Comparison of ENCODE assay signal across 8 cellular contexts in genomic region chr2:132352481-132352993, GRCh38.
DNase-seq lines count a peak whose midpoint lies in the region; ATAC-seq and TF ChIP-seq lines count a peak whose summit lies in the region.
"Not testable (repeated sequence)": the region's sequence is repeated elsewhere in the genome, so short reads cannot be mapped to it uniquely, and the experiment has no call there.

No MANE protein-coding gene starts in this region.

- in situ Hi-C loops in Panc1 (cut with HindIII; ENCODE audit: low pct_unique_long_range_greater_than_20kb, low sequenced_read_pairs) = not testable (repeated sequence)

- H3K9me3 ChIP-seq in Panc1 (ENCODE audit: control insufficient read depth, insufficient read depth, low read depth, low read length); body of pancreas; psoas muscle; vagina: not testable (repeated sequence)

- POLR2A ChIA-PET in Panc1 (lab: Charles Lee) = not testable (repeated sequence)

- CTCF ChIA-PET in Panc1 (lab: Charles Lee) = not testable (repeated sequence)

- H3K4me1 ChIP-seq in Panc1 (ENCODE audit: control insufficient read depth, insufficient read depth, low read length); body of pancreas; foreskin keratinocyte; psoas muscle; vagina: not testable (repeated sequence)

- intact Hi-C loops in Panc1 (cut with micrococcal nuclease; ENCODE audit: unreplicated experiment); body of pancreas (cut with DNase I); psoas muscle (cut with DNase I); vagina (cut with DNase I): not testable (repeated sequence)

- peak overlapping the region; percentile 44 to 53 for H3K4me3 ChIP-seq in Panc1 (ENCODE audit: low read depth in 2 of 2, low read length in 2 of 2)
- peak overlapping the region in 1 of 2 donors; percentile 20 for H3K4me3 ChIP-seq in body of pancreas
- H3K4me3 ChIP-seq in psoas muscle = peak overlapping the region; percentile 68
- peak overlapping the region; percentile 50 to 57 for H3K4me3 ChIP-seq in vagina

- not testable (repeated sequence) for BruUV-seq in Panc1 (replicated peaks; lab: Mats Ljungman, UMichigan)

- H3K36me3 ChIP-seq in Panc1 (ENCODE audit: control insufficient read depth, insufficient read depth, low read length); body of pancreas (replicated peaks in 1 of 2; ENCODE audit: insufficient read depth in 1 of 2, low read depth in 2 of 2); psoas muscle (ENCODE audit: insufficient read depth in 1 of 2, low read depth in 1 of 2); vagina: not testable (repeated sequence)

- DNase-seq in Daoy (ENCODE audit: low read depth) (peak; percentile 83), NCI-H146 (lab: John Stamatoyannopoulos, UW) (peak; percentile 68), body of pancreas (peak; percentile 66 to 85 (median 74)), foreskin keratinocyte (peak; percentile 38 to 59), left lobe of liver (ENCODE audit: low spot score) (peak; percentile 55), psoas muscle (peak; percentile 37 to 58)
- DNase-seq in Panc1 (ENCODE audit: low read depth, low spot score); vagina (ENCODE audit: extremely low spot score in 2 of 2): not testable (repeated sequence)

- 0 to 5% methylated on average over 8 to 42 of the region's 43 CpGs for WGBS in body of pancreas, 2 donors
- 2 to 4% (median 3%) methylated on average over 35 to 43 of the region's 43 CpGs for WGBS in psoas muscle, 3 donors

- TF ChIP-seq CTCF in Panc1 (IDR thresholded peaks at IDR 0.05); foreskin keratinocyte (conservative IDR thresholded peaks at IDR 0.05); psoas muscle (IDR thresholded peaks at IDR 0.05); vagina (IDR thresholded peaks at IDR 0.05): not testable (repeated sequence)
- TF ChIP-seq CTCF in body of pancreas (IDR thresholded peaks at IDR 0.05) = peak in 2 of 7 experiments; percentile 22 to 23

- TF ChIP-seq POLR2A in body of pancreas (IDR thresholded peaks at IDR 0.05) = peak in 1 of 3 donors; percentile 29
- not testable (repeated sequence) for TF ChIP-seq POLR2A in vagina (IDR thresholded peaks at IDR 0.05)

- peak; percentile 98 for ATAC-seq in Panc1
- peak; percentile 95 for ATAC-seq in body of pancreas
- peak; percentile 94 for ATAC-seq in foreskin keratinocyte
- peak; percentile 90 for ATAC-seq in left lobe of liver
- peak; percentile 81 to 89 (median 86) for ATAC-seq in psoas muscle

- not testable (repeated sequence) for H3K27me3 ChIP-seq in Panc1 (ENCODE audit: control insufficient read depth, insufficient read depth, low read length); body of pancreas; foreskin keratinocyte; psoas muscle (ENCODE audit: insufficient read depth in 3 of 3, low read length in 2 of 3); vagina

- not testable (repeated sequence) for H3K27ac ChIP-seq in Panc1 (ENCODE audit: low read length); foreskin keratinocyte; psoas muscle; vagina
- H3K27ac ChIP-seq in body of pancreas = peak overlapping the region in 3 of 4 donors; percentile 56 to 64 (median 59)
